Comparison of ENCODE assay signal across 20 cellular contexts in genomic region chr11:34080609-34081008, GRCh38.
"Had no signal": no experiment of that assay in that cellular context is flagged by ENCODE, and none has a peak within 500 bp of the region (broad histone marks: within the 10 kb centered on the region; RNA-seq: fewer than 3 reads in every experiment).

No MANE protein-coding gene starts in this region.

- H3K27me3 Mint-ChIP-seq: activated CD4-positive, alpha-beta memory T cell treated with anti-CD3 and anti-CD28 coated beads, Interleukin-2, amount 10 ng/mL, durations not matched to agents 7 days and 5 days; activated CD4-positive, alpha-beta T cell treated with anti-CD3 and anti-CD28 coated beads, Interleukin-2, amount 10 ng/mL, durations not matched to agents 7 days and 5 days; activated CD8-positive, alpha-beta memory T cell treated with anti-CD3 and anti-CD28 coated beads, Interleukin-2, amount 10 ng/mL, durations not matched to agents 7 days and 5 days; activated naive CD4-positive, alpha-beta T cell treated with anti-CD3 and anti-CD28 coated beads, Interleukin-2, amount 10 ng/mL, durations not matched to agents 7 days and 5 days; type B pancreatic cell had no signal

- H3K4me3 ChIP-seq: breast epithelium, esophagus muscularis mucosa, left ventricle myocardium inferior, right lobe of liver, vagina had no signal

- H3K27ac ChIP-seq: breast epithelium, esophagus muscularis mucosa, foreskin keratinocyte, left ventricle myocardium inferior, right lobe of liver, vagina had no signal

- H3K4me1 Mint-ChIP-seq: nephron had no signal

- H3K27me3 ChIP-seq: breast epithelium, esophagus muscularis mucosa, foreskin keratinocyte, right lobe of liver, vagina had no signal

- H3K4me1 ChIP-seq: breast epithelium, right lobe of liver, vagina had no signal

- H3K27ac Mint-ChIP-seq: activated CD4-positive, alpha-beta memory T cell treated with anti-CD3 and anti-CD28 coated beads, Interleukin-2, amount 10 ng/mL, durations not matched to agents 7 days and 5 days; activated CD4-positive, alpha-beta T cell treated with anti-CD3 and anti-CD28 coated beads, Interleukin-2, amount 10 ng/mL, durations not matched to agents 7 days and 5 days; activated CD8-positive, alpha-beta memory T cell treated with anti-CD3 and anti-CD28 coated beads, Interleukin-2, amount 10 ng/mL, durations not matched to agents 7 days and 5 days; activated naive CD4-positive, alpha-beta T cell treated with anti-CD3 and anti-CD28 coated beads, Interleukin-2, amount 10 ng/mL, durations not matched to agents 7 days and 5 days; endodermal cell; nephron; type B pancreatic cell had no signal

- H3K9me3 ChIP-seq: breast epithelium, esophagus muscularis mucosa, left ventricle myocardium inferior, right lobe of liver, vagina had no signal

- DNase-seq: activated CD4-positive, alpha-beta memory T cell treated with anti-CD3 and anti-CD28 coated beads, Interleukin-2, amount 10 ng/mL, durations not matched to agents 7 days and 5 days; activated CD4-positive, alpha-beta T cell treated with anti-CD3 and anti-CD28 coated beads, Interleukin-2, amount 10 ng/mL, durations not matched to agents 7 days and 5 days; activated CD8-positive, alpha-beta memory T cell treated with anti-CD3 and anti-CD28 coated beads, Interleukin-2, amount 10 ng/mL, durations not matched to agents 7 days and 5 days; activated gamma-delta T cell; activated naive CD4-positive, alpha-beta T cell treated with anti-CD3 and anti-CD28 coated beads, Interleukin-2, amount 10 ng/mL, durations not matched to agents 7 days and 5 days; central memory CD4-positive, alpha-beta T cell; endodermal cell; foreskin keratinocyte; left ventricle myocardium inferior; right lobe of liver; stimulated activated CD4-positive, alpha-beta T cell treated with anti-CD3 and anti-CD28 coated beads, Interleukin-2, amount 100 ng/mL, for 48 hours; stimulated activated naive CD4-positive, alpha-beta T cell treated with Interleukin-2 at 50 U/mL for 16 hours; substantia nigra; T-helper 1 cell had no signal

- H3K9me3 Mint-ChIP-seq: activated CD4-positive, alpha-beta memory T cell treated with anti-CD3 and anti-CD28 coated beads, Interleukin-2, amount 10 ng/mL, durations not matched to agents 7 days and 5 days; activated CD4-positive, alpha-beta T cell treated with anti-CD3 and anti-CD28 coated beads, Interleukin-2, amount 10 ng/mL, durations not matched to agents 7 days and 5 days; activated naive CD4-positive, alpha-beta T cell treated with anti-CD3 and anti-CD28 coated beads, Interleukin-2, amount 10 ng/mL, durations not matched to agents 7 days and 5 days; endodermal cell; nephron; type B pancreatic cell had no signal

- ATAC-seq: activated CD4-positive, CD25-positive, alpha-beta regulatory T cell treated with anti-CD3 and anti-CD28 coated beads, Interleukin-2, amount 50 U/mL, for 24 hours; activated CD8-positive, alpha-beta memory T cell treated with anti-CD3 and anti-CD28 coated beads, Interleukin-2, amount 10 ng/mL, durations not matched to agents 7 days and 5 days; foreskin keratinocyte; right lobe of liver had no signal

- H3K4me3 Mint-ChIP-seq: activated CD4-positive, alpha-beta memory T cell treated with anti-CD3 and anti-CD28 coated beads, Interleukin-2, amount 10 ng/mL, durations not matched to agents 7 days and 5 days; activated CD4-positive, alpha-beta T cell treated with anti-CD3 and anti-CD28 coated beads, Interleukin-2, amount 10 ng/mL, durations not matched to agents 7 days and 5 days; activated CD8-positive, alpha-beta memory T cell treated with anti-CD3 and anti-CD28 coated beads, Interleukin-2, amount 10 ng/mL, durations not matched to agents 7 days and 5 days; activated naive CD4-positive, alpha-beta T cell treated with anti-CD3 and anti-CD28 coated beads, Interleukin-2, amount 10 ng/mL, durations not matched to agents 7 days and 5 days; endodermal cell; nephron; type B pancreatic cell had no signal
